ENCODE assay signal across 9 cellular contexts in the genomic region with DNA sequence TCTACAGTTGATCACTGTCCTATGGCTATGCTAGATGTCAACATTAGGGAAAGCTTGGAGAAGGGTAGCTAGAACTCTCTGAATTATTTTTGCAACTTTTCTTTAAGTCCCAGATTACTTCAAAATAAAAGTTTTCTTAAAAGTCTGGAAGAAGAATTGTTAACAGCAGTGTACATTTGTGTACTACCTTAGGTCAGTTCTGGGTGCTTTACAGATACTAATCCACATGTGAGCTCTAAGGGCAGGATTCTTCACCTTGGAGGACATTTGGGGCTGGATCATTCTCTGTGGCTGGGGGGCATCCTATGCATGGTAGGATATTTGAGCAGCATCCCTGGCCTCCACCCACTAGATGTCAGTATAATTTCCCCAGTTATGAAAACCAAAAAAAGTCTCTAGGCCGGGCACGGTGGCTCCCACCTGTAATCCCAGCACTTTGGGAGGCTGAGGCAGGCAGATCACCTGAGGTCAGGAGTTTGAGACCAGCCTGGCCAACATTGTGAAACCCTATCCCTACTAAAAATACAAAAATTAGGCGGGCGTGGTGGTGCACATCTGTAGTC. TPM values are rescaled to one million over a fixed set of nuclear protein-coding genes. Genes with fewer than 3 reads are reported as not detected.
DNase-seq lines count a peak whose midpoint lies in the region; ATAC-seq and TF ChIP-seq lines count a peak whose summit lies in the region.
"Had no signal": no experiment of that assay in that cellular context is flagged by ENCODE, and none has a peak within 500 bp of the region (broad histone marks: within the 10 kb centered on the region; RNA-seq: fewer than 3 reads in every experiment).

No MANE protein-coding gene starts in this region.

- H3K4me3 Mint-ChIP-seq in type B pancreatic cell: no peak overlapping the region
- H3K4me3 Mint-ChIP-seq: T-helper 17 cell had no signal

- no peaks in the 10 kb centered on the region for H3K27me3 ChIP-seq in body of pancreas

- no peak for TF ChIP-seq POLR2A in body of pancreas (IDR thresholded peaks at IDR 0.05)

- ATAC-seq in body of pancreas (no peak), GM19328 (IDR thresholded peaks at IDR 0.05; ENCODE audit: unreplicated experiment) (no peak)
- ATAC-seq: T-helper 17 cell had no signal

- H3K36me3 Mint-ChIP-seq in type B pancreatic cell: no peaks in the 10 kb centered on the region

- H3K36me3 ChIP-seq in body of pancreas (replicated peaks in 1 of 2; ENCODE audit: insufficient read depth in 1 of 2, low read depth in 2 of 2): no peaks in the 10 kb centered on the region

- no peaks in the 10 kb centered on the region for H3K27me3 Mint-ChIP-seq in type B pancreatic cell
- H3K27me3 Mint-ChIP-seq: T-helper 17 cell had no signal

- no peaks in the 10 kb centered on the region for H3K4me1 Mint-ChIP-seq in type B pancreatic cell (ENCODE audit: unreplicated experiment)

- H3K4me1 ChIP-seq in body of pancreas: peaks cover 40% of the 10 kb centered on the region

- H3K9me3 ChIP-seq in body of pancreas: no peaks in the 10 kb centered on the region

- peak; percentile 44 for DNase-seq in stimulated activated CD4-positive, alpha-beta T cell treated with anti-CD3 and anti-CD28 coated beads, Interleukin-15, amount 100 ng/mL, for 24 hours
- DNase-seq in stimulated activated CD4-positive, alpha-beta T cell treated with anti-CD3 and anti-CD28 coated beads, Interleukin-4, amount 100 ng/mL, for 4 hours: no peak
- peak; percentile 65 for DNase-seq in NAMALWA (ENCODE audit: low spot score)
- no peak for DNase-seq in body of pancreas
- no peak for DNase-seq in type B pancreatic cell (ENCODE audit: extremely low spot score, unreplicated experiment)
- DNase-seq in NCI-H1694 treated with DMSO at 0.1 percent for 48 hours (lab: John Stamatoyannopoulos, UW): no peak
- DNase-seq in substantia nigra (lab: John Stamatoyannopoulos, UW): no peak
- DNase-seq: T-helper 17 cell had no signal

- H3K9me3 Mint-ChIP-seq in type B pancreatic cell: no peaks in the 10 kb centered on the region

- 62 to 68% methylated on average over 4 of the region's 4 CpGs for WGBS in body of pancreas, 2 donors

- intact Hi-C loops in body of pancreas (cut with DNase I): no loop called here

- no peak overlapping the region for H3K27ac Mint-ChIP-seq in type B pancreatic cell
- H3K27ac Mint-ChIP-seq: T-helper 17 cell had no signal

- TF ChIP-seq CTCF in body of pancreas (IDR thresholded peaks at IDR 0.05) (peak in 5 of 7 experiments; percentile 14 to 40 (median 21)), type B pancreatic cell (conservative IDR thresholded peaks at IDR 0.05) (peak; percentile 47)

- H3K27ac ChIP-seq in body of pancreas (no peak overlapping the region), substantia nigra (ENCODE audit: low read depth, low read length, poor library complexity, severe bottlenecking) (no peak overlapping the region)

- no peak overlapping the region for H3K4me3 ChIP-seq in body of pancreas

RNA-seq across cellular contexts. Expression of a gene that starts 2.8 kb away (rescaled TPM):
- total RNA-seq in body of pancreas (1 to 10 TPM; 3.0 to 4.9 TPM), type B pancreatic cell (ENCODE audit: low replicate concordance) (3.5 and 9.2 TPM in 2 replicates)

RNA-seq across cellular contexts. Expression of a gene that starts 2.9 kb away (rescaled TPM):
- total RNA-seq in body of pancreas (10 to 100 TPM; 35.5 to 52.1 TPM), type B pancreatic cell (ENCODE audit: low replicate concordance) (35.4 and 42.3 TPM in 2 replicates)

RNA-seq across cellular contexts. Expression of a gene that starts 26.1 kb away (rescaled TPM):
- total RNA-seq in body of pancreas (not detected), type B pancreatic cell (ENCODE audit: low replicate concordance) (0.69 and 2.8 TPM in 2 replicates)

RNA-seq across cellular contexts. Expression of a gene that starts 35.1 kb away (rescaled TPM):
- total RNA-seq in body of pancreas: under 1 TPM in 1 of 2 donors, not detected in 1; 0.66 TPM
- total RNA-seq in type B pancreatic cell (ENCODE audit: low replicate concordance): 0.48 and 0.75 TPM in 2 replicates

RNA-seq across cellular contexts. Expression of a gene that starts 49.2 kb away (rescaled TPM):
- total RNA-seq in body of pancreas (10 to 100 TPM in 1 of 2 donors, 1 to 10 TPM in 1; 7.0 to 20.4 TPM), type B pancreatic cell (ENCODE audit: low replicate concordance) (35.8 and 50.1 TPM in 2 replicates)

Comparison
In these comparisons a context has a peak if more than half of its experiments do, and no peak if none do; other contexts are left out.
1. DNase-seq: peak in stimulated activated CD4-positive, alpha-beta T cell treated with anti-CD3 and anti-CD28 coated beads, Interleukin-15, amount 100 ng/mL, for 24 hours (single experiment) and NAMALWA (single experiment); none in stimulated activated CD4-positive, alpha-beta T cell treated with anti-CD3 and anti-CD28 coated beads, Interleukin-4, amount 100 ng/mL, for 4 hours (0 of 2), body of pancreas (0 of 4), type B pancreatic cell (single experiment), NCI-H1694 treated with DMSO at 0.1 percent for 48 hours (single experiment) and substantia nigra (0 of 49).